8 cellular contexts compared by ENCODE assay signal in the genomic region with DNA sequence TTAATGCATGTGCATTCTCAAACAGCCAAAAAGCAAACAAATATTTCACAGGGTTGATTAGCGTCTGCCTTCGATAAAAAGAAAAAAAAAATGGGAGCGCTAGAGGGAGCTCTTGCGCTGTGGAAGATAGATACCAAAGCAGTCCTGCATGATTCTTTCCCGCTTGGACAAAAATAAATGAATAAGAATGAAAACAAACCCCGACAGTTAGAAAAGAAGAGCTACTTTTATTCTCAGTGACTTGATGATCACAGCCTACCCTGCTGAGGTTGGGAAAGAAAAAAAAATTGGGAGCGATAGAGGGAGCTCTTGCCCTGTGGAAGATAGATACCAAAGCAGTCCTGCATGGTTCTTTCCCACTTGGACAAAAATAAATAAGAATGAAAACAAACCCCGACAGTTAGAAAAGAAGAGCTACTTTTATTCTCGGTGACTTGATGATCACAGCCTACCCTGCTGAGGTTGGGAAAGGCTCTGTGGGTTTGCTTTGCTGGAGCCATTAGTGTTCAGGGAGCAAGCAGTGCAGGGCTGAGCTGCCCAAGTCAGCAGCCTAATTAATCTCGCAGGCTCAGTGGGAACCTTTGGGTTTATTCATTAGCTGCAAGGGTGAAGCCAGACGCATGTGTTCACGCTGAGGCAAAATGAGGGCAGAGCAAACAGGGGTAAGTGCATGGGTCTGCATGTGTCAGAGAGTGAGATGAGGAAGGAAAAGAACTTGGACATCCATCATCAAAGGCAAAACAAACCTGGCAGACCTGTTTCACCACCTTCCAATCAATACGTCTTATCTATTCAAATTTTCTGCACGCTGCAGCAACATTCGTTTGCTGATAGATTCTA.
DNase-seq lines count a peak whose midpoint lies in the region; ATAC-seq and TF ChIP-seq lines count a peak whose summit lies in the region.

No MANE protein-coding gene starts in this region.

- peaks cover 13% of the 10 kb centered on the region for H3K36me3 Mint-ChIP-seq in nephron progenitor cell (ENCODE audit: low read depth)

- TF ChIP-seq CTCF in BE2C (IDR thresholded peaks at IDR 0.05; ENCODE audit: low read depth, low read length), result peak; percentile 52
- TF ChIP-seq CTCF in GM13977 (IDR thresholded peaks at IDR 0.05; ENCODE audit: extremely low read depth, insufficient read depth, missing control alignments), result peak; percentile 51
- TF ChIP-seq CTCF in nephron progenitor cell (IDR thresholded peaks at IDR 0.05), result peak; percentile 72
- peak in 1 of 2 donors; percentile 69 for TF ChIP-seq CTCF in right atrium auricular region (IDR thresholded peaks at IDR 0.05)

- H3K4me3 Mint-ChIP-seq in nephron progenitor cell, result peak overlapping the region; percentile 79

- peaks cover 14% of the 10 kb centered on the region for H3K4me1 Mint-ChIP-seq in nephron progenitor cell

- DNase-seq in BE2C, result no peak
- DNase-seq in GM13977 (ENCODE audit: low spot score), result no peak
- peak; percentile 6 for DNase-seq in NCI-H2171 (lab: John Stamatoyannopoulos, UW)
- peak; percentile 21 for DNase-seq in dermis blood vessel endothelial cell
- peak; percentile 31 for DNase-seq in nephron progenitor cell
- DNase-seq in right atrium auricular region (ENCODE audit: low spot score), result no peak

- ATAC-seq in GM19324 (IDR thresholded peaks at IDR 0.05; ENCODE audit: low FRiP score, unreplicated experiment) (no peak), HG03520 (IDR thresholded peaks at IDR 0.05; ENCODE audit: unreplicated experiment) (no peak)

- H3K27ac ChIP-seq in right atrium auricular region, result no peak overlapping the region

- no peak overlapping the region for H3K27ac Mint-ChIP-seq in nephron progenitor cell

- peaks cover 18% of the 10 kb centered on the region for H3K9me3 Mint-ChIP-seq in nephron progenitor cell

- H3K4me3 ChIP-seq in BE2C (ENCODE audit: low read depth, low read length), result no peak overlapping the region
- no peak overlapping the region for H3K4me3 ChIP-seq in right atrium auricular region

- no peaks in the 10 kb centered on the region for H3K9me3 ChIP-seq in BE2C
- no peaks in the 10 kb centered on the region for H3K9me3 ChIP-seq in right atrium auricular region

- in situ Hi-C loops in GM13977 (cut with MboI; ENCODE audit: low pct_unique_long_range_greater_than_20kb, low sequenced_read_pairs, unreplicated experiment), result no loop called here

- H3K27me3 ChIP-seq in BE2C (no peaks in the 10 kb centered on the region), right atrium auricular region (no peaks in the 10 kb centered on the region)

- no peaks in the 10 kb centered on the region for H3K27me3 Mint-ChIP-seq in nephron progenitor cell (ENCODE audit: low read depth, poor library complexity)

- H3K36me3 ChIP-seq in BE2C (no peaks in the 10 kb centered on the region), right atrium auricular region (no peaks in the 10 kb centered on the region)

- no peaks in the 10 kb centered on the region for H3K4me1 ChIP-seq in BE2C
- H3K4me1 ChIP-seq in right atrium auricular region, result no peaks in the 10 kb centered on the region

Comparison
In these comparisons a context has a peak if more than half of its experiments do, and no peak if none do; other contexts are left out.
1. DNase-seq: peak in NCI-H2171 (single experiment), dermis blood vessel endothelial cell (single experiment) and nephron progenitor cell (single experiment); none in BE2C (single experiment), GM13977 (single experiment) and right atrium auricular region (single experiment).